In the genomic region with DNA sequence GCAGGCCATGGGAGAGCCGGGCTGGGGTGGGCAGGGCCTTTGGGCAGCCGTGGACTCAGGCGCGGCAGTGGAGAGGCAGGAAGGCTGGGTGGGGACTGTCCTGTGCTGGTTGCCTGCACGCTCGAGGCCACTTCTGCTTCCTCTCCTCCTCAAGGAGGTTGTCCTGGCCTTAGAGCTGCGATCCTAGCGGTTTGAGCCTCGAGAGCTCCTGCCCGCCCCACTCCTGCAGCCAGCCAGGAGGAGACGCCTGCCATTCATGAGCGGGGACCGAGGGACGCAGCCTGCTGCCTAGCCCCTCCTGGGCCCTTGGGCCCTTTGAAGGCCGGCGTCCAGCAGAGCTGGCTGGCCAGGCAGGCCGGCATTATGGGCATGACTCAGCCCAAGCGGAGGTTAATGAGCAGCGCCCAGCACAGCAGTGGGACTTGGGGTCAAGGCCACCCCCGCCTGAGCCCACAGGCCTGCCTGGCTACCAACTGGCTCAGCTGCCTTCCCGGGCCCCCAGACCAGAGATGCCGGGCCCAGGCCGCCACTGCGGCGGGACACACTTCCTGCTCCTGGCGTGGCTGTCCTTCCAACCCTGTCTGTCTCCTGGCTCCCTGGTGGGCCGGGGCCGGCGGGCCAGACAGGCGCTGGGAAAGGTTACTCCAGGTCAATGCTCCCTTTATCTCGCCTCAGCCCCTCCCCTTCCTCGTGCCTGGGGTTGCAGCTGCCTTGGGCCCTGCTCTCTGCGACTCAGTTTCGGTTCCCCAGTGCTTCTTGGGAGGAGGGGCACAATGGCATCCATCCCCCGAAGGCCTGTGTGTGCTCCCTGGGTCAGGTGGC, we compare ENCODE assay signal across 8 cellular contexts. TPM values are rescaled to one million over a fixed set of nuclear protein-coding genes. Genes with fewer than 3 reads are reported as not detected.
DNase-seq lines count a peak whose midpoint lies in the region; ATAC-seq and TF ChIP-seq lines count a peak whose summit lies in the region.

No MANE protein-coding gene starts in this region.

- H3K4me3 ChIP-seq in RWPE2 (ENCODE audit: severe bottlenecking) = no peak overlapping the region

- H3K4me1 ChIP-seq in RWPE2 (ENCODE audit: insufficient read depth, poor library complexity, severe bottlenecking) = peaks cover 12% of the 10 kb centered on the region

- TF ChIP-seq CTCF in RWPE2 (IDR thresholded peaks at IDR 0.05; ENCODE audit: poor library complexity, severe bottlenecking) (no peak), brain (conservative IDR thresholded peaks at IDR 0.05) (no peak)

- H3K27me3 Mint-ChIP-seq in brain = peaks cover 3% of the 10 kb centered on the region

- DNase-seq in Caki2 (ENCODE audit: low read depth) (peak; percentile 55), RWPE2 (ENCODE audit: low spot score) (no peak), NCI-H510A (lab: John Stamatoyannopoulos, UW) (no peak)
- peak; percentile 41 for DNase-seq in stimulated activated CD8-positive, alpha-beta memory T cell treated with anti-CD3 and anti-CD28 coated beads, Interleukin-4, amount 100 ng/mL, for 48 hours

- H3K36me3 Mint-ChIP-seq in brain = peaks cover 19% of the 10 kb centered on the region

- H3K27ac Mint-ChIP-seq in brain = peak overlapping the region; percentile 1 to 96 (median 92)

- ATAC-seq in GM19324 (IDR thresholded peaks at IDR 0.05; ENCODE audit: low FRiP score, unreplicated experiment) = peak; percentile 37
- ATAC-seq in HG03432 (IDR thresholded peaks at IDR 0.05; ENCODE audit: unreplicated experiment) = peak; percentile 50
- ATAC-seq in RWPE2 (ENCODE audit: low read depth) = no peak; the same call in 2 of the 3 replicates

- peak overlapping the region; percentile 45 to 77 (median 69) for H3K4me3 Mint-ChIP-seq in brain

- H3K27me3 ChIP-seq in RWPE2 (ENCODE audit: insufficient read depth, poor library complexity, severe bottlenecking) = no peaks in the 10 kb centered on the region
- no peaks in the 10 kb centered on the region for H3K27me3 ChIP-seq in layer of hippocampus (ENCODE audit: control insufficient read depth, insufficient read depth, low read length)

- H3K36me3 ChIP-seq in RWPE2 (ENCODE audit: low read depth) = peaks cover 16% of the 10 kb centered on the region

- peaks cover under 1 to 41% (median 6%) of the 10 kb centered on the region in 5 experiments for H3K9me3 Mint-ChIP-seq in brain

- H3K27ac ChIP-seq in RWPE2 (ENCODE audit: poor library complexity, severe bottlenecking) = peak overlapping the region; percentile 65
- peak overlapping the region; percentile 81 for H3K27ac ChIP-seq in layer of hippocampus (ENCODE audit: low read depth, low read length)

- H3K9me3 ChIP-seq in RWPE2 (ENCODE audit: severe bottlenecking) = no peaks in the 10 kb centered on the region

- in situ Hi-C loops in Caki2 (cut with HindIII; ENCODE audit: low pct_unique_long_range_greater_than_20kb, low sequenced_read_pairs) = no loop called here

- peaks cover 27% of the 10 kb centered on the region for H3K4me1 Mint-ChIP-seq in brain

RNA-seq across cellular contexts. Expression of gene ABCD1, which starts 1.8 kb away (rescaled TPM):
- 7.3 and 19.3 TPM in 2 replicates for total RNA-seq in Caki2 (2014; rRNA removed; shearing (Covaris generic); ENCODE audit: low replicate concordance)
- 9.2 TPM for polyA plus RNA-seq in brain (ENCODE audit: insufficient read depth, low read depth, low replicate concordance)

RNA-seq across cellular contexts. Expression of gene BCAP31, which starts 2.3 kb away (rescaled TPM):
- total RNA-seq in Caki2 (2014; rRNA removed; shearing (Covaris generic); ENCODE audit: low replicate concordance) = 307 TPM in 2 replicates
- 284 TPM for polyA plus RNA-seq in brain (ENCODE audit: insufficient read depth, low read depth, low replicate concordance)

RNA-seq across cellular contexts. Expression of gene PLXNB3, which starts 37.6 kb away (rescaled TPM):
- 1.7 and 2.5 TPM in 2 replicates for total RNA-seq in Caki2 (2014; rRNA removed; shearing (Covaris generic); ENCODE audit: low replicate concordance)
- 38.0 TPM for polyA plus RNA-seq in brain (ENCODE audit: insufficient read depth, low read depth, low replicate concordance)

RNA-seq across cellular contexts. Expression of gene SLC6A8, which starts 38.8 kb away (rescaled TPM):
- total RNA-seq in Caki2 (2014; rRNA removed; shearing (Covaris generic); ENCODE audit: low replicate concordance) = 1.7 and 2.1 TPM in 2 replicates
- polyA plus RNA-seq in brain (ENCODE audit: insufficient read depth, low read depth, low replicate concordance) = 80.5 TPM

RNA-seq across cellular contexts. Expression of gene PNCK, which starts 52.9 kb away (rescaled TPM):
- total RNA-seq in Caki2 (2014; rRNA removed; shearing (Covaris generic); ENCODE audit: low replicate concordance) = not detected in 2 replicates
- polyA plus RNA-seq in brain (ENCODE audit: insufficient read depth, low read depth, low replicate concordance) = 24.5 TPM

Comparison
In these comparisons a context has a peak if more than half of its experiments do, and no peak if none do; other contexts are left out.
1. DNase-seq: peak in Caki2 (single experiment) and stimulated activated CD8-positive, alpha-beta memory T cell treated with anti-CD3 and anti-CD28 coated beads, Interleukin-4, amount 100 ng/mL, for 48 hours (single experiment); none in RWPE2 (single experiment) and NCI-H510A (single experiment).